Comparison of ENCODE assay signal across 14 cellular contexts in the genomic region with DNA sequence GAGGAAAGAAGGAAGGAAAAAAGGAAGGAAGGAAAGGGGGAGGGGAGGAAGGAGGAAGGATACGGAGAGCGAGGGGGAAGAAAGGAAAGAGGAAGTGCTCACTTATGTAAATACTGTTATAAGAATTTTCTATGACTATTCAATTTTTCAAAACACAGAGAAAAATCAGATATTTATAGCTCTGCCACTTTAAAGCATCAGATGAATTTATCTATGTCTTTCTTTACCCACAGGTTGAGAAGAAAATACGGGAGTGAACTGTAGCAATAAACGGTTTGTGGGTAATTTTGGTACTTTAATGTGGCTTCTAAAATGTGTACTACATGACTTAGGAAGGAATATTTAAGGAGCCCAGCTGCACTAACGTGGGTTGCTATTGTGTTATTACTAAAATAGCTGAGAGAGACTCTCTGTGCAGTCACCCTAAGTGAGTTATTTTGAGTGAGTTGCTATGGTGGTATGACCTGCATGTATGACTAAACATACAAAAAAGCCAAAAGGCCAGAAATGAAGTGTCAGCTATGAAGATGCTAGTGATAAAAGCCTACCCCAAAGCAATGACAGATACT.
DNase-seq lines count a peak whose midpoint lies in the region; ATAC-seq, FAIRE-seq and TF ChIP-seq lines count a peak whose summit lies in the region.
"Had no signal": no experiment of that assay in that cellular context is flagged by ENCODE, and none has a peak within 500 bp of the region (broad histone marks: within the 10 kb centered on the region; RNA-seq: fewer than 3 reads in every experiment).

No MANE protein-coding gene starts in this region.

- H3K4me1 ChIP-seq in astrocyte (ENCODE audit: insufficient read depth, low read length) (no peaks in the 10 kb centered on the region), neural progenitor cell (no peaks in the 10 kb centered on the region), kidney (ENCODE audit: control insufficient read depth in 1 of 2, insufficient read depth in 1 of 2, low read depth in 1 of 2, low read length in 2 of 2) (no peaks in the 10 kb centered on the region)

- H3K27me3 Mint-ChIP-seq in astrocyte (ENCODE audit: low read depth, unreplicated experiment) (peaks cover 2% of the 10 kb centered on the region), neural progenitor cell (ENCODE audit: insufficient read depth, low read depth) (peaks cover 8% of the 10 kb centered on the region)

- no peak overlapping the region for H3K4me3 Mint-ChIP-seq in astrocyte (ENCODE audit: unreplicated experiment)
- no peak overlapping the region for H3K4me3 Mint-ChIP-seq in neural progenitor cell

- no peak overlapping the region for H2AFZ ChIP-seq in astrocyte (ENCODE audit: low read depth, low read length)
- H2AFZ ChIP-seq in neural progenitor cell (replicated peaks): no peak overlapping the region

- H3K36me3 Mint-ChIP-seq in astrocyte (ENCODE audit: low read depth, unreplicated experiment) (no peaks in the 10 kb centered on the region), neural progenitor cell (no peaks in the 10 kb centered on the region)

- H3K4me3 ChIP-seq in GM06990 (replicated peaks; ENCODE audit: low read depth, low read length) (no peak overlapping the region), astrocyte (ENCODE audit: insufficient read depth, low read depth, low read length) (no peak overlapping the region), neural progenitor cell (no peak overlapping the region), kidney (ENCODE audit: low read length in 2 of 2) (no peak overlapping the region)
- H3K4me3 ChIP-seq: SJSA1, spleen had no signal

- H3K9me3 ChIP-seq in astrocyte (ENCODE audit: insufficient read depth, low read depth, low read length) (no peaks in the 10 kb centered on the region), neural progenitor cell (ENCODE audit: low read depth) (no peaks in the 10 kb centered on the region), kidney (ENCODE audit: control insufficient read depth in 1 of 2, low read length in 2 of 2) (peaks cover 0 to 4% of the 10 kb centered on the region in 2 donors)
- H3K9me3 ChIP-seq: SJSA1 had no signal

- H3K9ac ChIP-seq in astrocyte (ENCODE audit: low read length) (no peak overlapping the region), neural progenitor cell (no peak overlapping the region), kidney (ENCODE audit: low read length in 2 of 2) (no peak overlapping the region)

- H3K4me2 ChIP-seq in astrocyte (ENCODE audit: low read length) (no peak overlapping the region), neural progenitor cell (no peak overlapping the region)

- no peaks in the 10 kb centered on the region for H3K36me3 ChIP-seq in GM06990 (ENCODE audit: control insufficient read depth, insufficient read depth, low read length)
- H3K36me3 ChIP-seq in astrocyte (ENCODE audit: insufficient read depth, low read length): no peaks in the 10 kb centered on the region
- no peaks in the 10 kb centered on the region for H3K36me3 ChIP-seq in neural progenitor cell
- H3K36me3 ChIP-seq in kidney (ENCODE audit: control insufficient read depth in 1 of 2, insufficient read depth in 2 of 2, low read length in 2 of 2): no peaks in the 10 kb centered on the region
- H3K36me3 ChIP-seq: SJSA1, spleen had no signal

- H3K27ac Mint-ChIP-seq in astrocyte (ENCODE audit: unreplicated experiment) (peak overlapping the region; percentile 83), neural progenitor cell (no peak overlapping the region)

- TF ChIP-seq CTCF in GM06990 (IDR thresholded peaks at IDR 0.05; ENCODE audit: insufficient read depth, low read length, poor library complexity, severe bottlenecking): no peak
- TF ChIP-seq CTCF in astrocyte (IDR thresholded peaks at IDR 0.05; ENCODE audit: insufficient read depth, low read depth, low read length): no peak
- TF ChIP-seq CTCF in neural progenitor cell (IDR thresholded peaks at IDR 0.05): no peak
- no peak for TF ChIP-seq CTCF in kidney (IDR thresholded peaks at IDR 0.05; ENCODE audit: borderline replicate concordance, extremely low read depth, insufficient read depth)

- H3K27me3 ChIP-seq in GM06990 (replicated peaks; ENCODE audit: control insufficient read depth, insufficient read depth, low read length) (no peaks in the 10 kb centered on the region), astrocyte (ENCODE audit: insufficient read depth, low read length) (no peaks in the 10 kb centered on the region), neural progenitor cell (no peaks in the 10 kb centered on the region)
- H3K27me3 ChIP-seq: SJSA1, spleen had no signal

- no peak overlapping the region for H3K27ac ChIP-seq in astrocyte (ENCODE audit: low read depth, low read length)
- no peak overlapping the region for H3K27ac ChIP-seq in neural progenitor cell
- no peak overlapping the region for H3K27ac ChIP-seq in kidney (ENCODE audit: low read depth in 2 of 2, low read length in 2 of 2)
- H3K27ac ChIP-seq: SJSA1, spleen had no signal

- ATAC-seq in GM19455 (IDR thresholded peaks at IDR 0.05; ENCODE audit: unreplicated experiment) (peak; percentile 58), HG03280 (IDR thresholded peaks at IDR 0.05; ENCODE audit: unreplicated experiment) (peak; percentile 73)

- no peaks in the 10 kb centered on the region for H3F3A ChIP-seq in neural progenitor cell (ENCODE audit: low read depth)

- peak; percentile 29 for FAIRE-seq in astrocyte (lab: Jason Lieb, UNC)
- FAIRE-seq in kidney (lab: Jason Lieb, UNC): no peak
- FAIRE-seq: endothelial cell of umbilical vein had no signal

- intact Hi-C loops in kidney (cut with DNase I): no loop called here

- DNase-seq in GM06990 (ENCODE audit: extremely low read depth, insufficient read length) (peak; percentile 57), astrocyte (ENCODE audit: low read depth) (no peak), neural progenitor cell (ENCODE audit: low spot score) (no peak), NCI-H2081 treated with DMSO at 0.1 percent for 48 hours (lab: John Stamatoyannopoulos, UW) (no peak), NCI-H226 (no peak), kidney (no peak)
- DNase-seq: aorta; DMS53; spleen; stimulated activated naive CD4-positive, alpha-beta T cell had no signal

- peaks cover 12% of the 10 kb centered on the region for H3K4me1 Mint-ChIP-seq in astrocyte (ENCODE audit: low read depth, unreplicated experiment)
- H3K4me1 Mint-ChIP-seq in neural progenitor cell: no peaks in the 10 kb centered on the region

- H4K20me1 ChIP-seq in astrocyte (ENCODE audit: insufficient read depth, low read length) (no peaks in the 10 kb centered on the region), neural progenitor cell (ENCODE audit: low read depth) (no peaks in the 10 kb centered on the region)

- H3K9me3 Mint-ChIP-seq in astrocyte (ENCODE audit: unreplicated experiment) (peaks cover 5% of the 10 kb centered on the region), neural progenitor cell (peaks cover 2% of the 10 kb centered on the region)

- no peaks in the 10 kb centered on the region for H3K79me2 ChIP-seq in astrocyte (ENCODE audit: insufficient read depth, low read length)
- H3K79me2 ChIP-seq in neural progenitor cell (ENCODE audit: low read depth): no peaks in the 10 kb centered on the region
